40 cellular contexts compared by ENCODE assay signal in genomic region chr18:56158676-56159075, GRCh38.
"Had no signal": no experiment of that assay in that cellular context is flagged by ENCODE, and none has a peak within 500 bp of the region (broad histone marks: within the 10 kb centered on the region; RNA-seq: fewer than 3 reads in every experiment).

No MANE protein-coding gene starts in this region.

- ATAC-seq: activated naive CD4-positive, alpha-beta T cell treated with anti-CD3 and anti-CD28 coated beads, Interleukin-2, amount 50 U/mL, for 72 hours; activated naive CD8-positive, alpha-beta T cell treated with anti-CD3 and anti-CD28 coated beads, Interleukin-2, amount 50 U/mL, for 24 hours; activated T-cell treated with anti-CD3 and anti-CD28 coated beads, Interleukin-2, amount 50 U/mL, for 4 hours; activated T-cell treated with anti-CD3 and anti-CD28 coated beads, Interleukin-2, amount 50 U/mL, for 72 hours; activated T-helper 17 cell treated with anti-CD3 and anti-CD28 coated beads, Interleukin-2, amount 50 U/mL, for 72 hours; body of pancreas had no signal

- H3K36me3 Mint-ChIP-seq: activated naive CD4-positive, alpha-beta T cell treated with anti-CD3 and anti-CD28 coated beads, Interleukin-2, amount 10 ng/mL, durations not matched to agents 7 days and 5 days; activated naive CD4-positive, alpha-beta T cell treated with anti-CD3 and anti-CD28 coated beads, Interleukin-2, amount 50 U/mL, for 24 hours; activated naive CD8-positive, alpha-beta T cell; activated naive CD8-positive, alpha-beta T cell treated with anti-CD3 and anti-CD28 coated beads for 36 hours; activated naive CD8-positive, alpha-beta T cell treated with anti-CD3 and anti-CD28 coated beads, Interleukin-2, amount 10 ng/mL, durations not matched to agents 7 days and 5 days had no signal

- H3K4me1 ChIP-seq: ascending aorta, breast epithelium had no signal

- H3K9me3 Mint-ChIP-seq: activated naive CD4-positive, alpha-beta T cell treated with anti-CD3 and anti-CD28 coated beads for 36 hours; activated naive CD4-positive, alpha-beta T cell treated with anti-CD3 and anti-CD28 coated beads, Interleukin-2, amount 10 ng/mL, durations not matched to agents 7 days and 5 days; activated naive CD8-positive, alpha-beta T cell treated with anti-CD3 and anti-CD28 coated beads, Interleukin-2, amount 10 ng/mL, durations not matched to agents 7 days and 5 days; activated naive CD8-positive, alpha-beta T cell treated with anti-CD3 and anti-CD28 coated beads, Interleukin-2, amount 50 U/mL, for 24 hours; activated T-cell treated with anti-CD3 and anti-CD28 coated beads, Interleukin-2, amount 50 U/mL, for 24 hours; activated T-cell treated with anti-CD3 and anti-CD28 coated beads, Interleukin-2, amount 50 U/mL, for 4 hours; activated T-cell treated with anti-CD3 and anti-CD28 coated beads, Interleukin-2, amount 50 U/mL, for 72 hours; activated T-helper 1 cell treated with anti-CD3 and anti-CD28 coated beads, Interleukin-12 subunit alpha, Interleukin-12 subunit beta, Interleukin-2, Interleukin-4 antibody, amounts not matched to agents 30 ng/mL and 10 ng/mL and 1 ng/mL, durations not matched to agents 14 hours and 24 hours and 36 hours; activated T-helper 2 cell treated with anti-CD3 and anti-CD28 coated beads, Interferon-gamma antibody, Interleukin-2, Interleukin-4, amounts not matched to agents 10 μg/mL and 5 μg/mL and 100 μg/mL, durations not matched to agents 14 hours and 24 hours and 36 hours had no signal

- H3K4me1 Mint-ChIP-seq: activated naive CD4-positive, alpha-beta T cell treated with anti-CD3 and anti-CD28 coated beads, Interleukin-2, amount 10 ng/mL, durations not matched to agents 7 days and 5 days; activated naive CD4-positive, alpha-beta T cell treated with anti-CD3 and anti-CD28 coated beads, Interleukin-2, amount 50 U/mL, for 24 hours; activated naive CD8-positive, alpha-beta T cell treated with anti-CD3 and anti-CD28 coated beads for 36 hours; activated naive CD8-positive, alpha-beta T cell treated with anti-CD3 and anti-CD28 coated beads, Interleukin-2, amount 10 ng/mL, durations not matched to agents 7 days and 5 days; activated naive CD8-positive, alpha-beta T cell treated with anti-CD3 and anti-CD28 coated beads, Interleukin-2, amount 50 U/mL, for 24 hours; activated T-helper 17 cell treated with anti-CD3 and anti-CD28 coated beads, Interleukin-2, amount 50 U/mL, for 72 hours; central memory CD8-positive, alpha-beta T cell had no signal

- H3K27me3 Mint-ChIP-seq: activated naive CD4-positive, alpha-beta T cell treated with anti-CD3 and anti-CD28 coated beads, Interleukin-2, amount 10 ng/mL, durations not matched to agents 7 days and 5 days; activated naive CD8-positive, alpha-beta T cell; activated naive CD8-positive, alpha-beta T cell treated with anti-CD3 and anti-CD28 coated beads for 36 hours; activated naive CD8-positive, alpha-beta T cell treated with anti-CD3 and anti-CD28 coated beads, Interleukin-2, amount 10 ng/mL, durations not matched to agents 7 days and 5 days; activated naive CD8-positive, alpha-beta T cell treated with anti-CD3 and anti-CD28 coated beads, Interleukin-2, amount 50 U/mL, for 24 hours; activated T-cell treated with anti-CD3 and anti-CD28 coated beads, Interleukin-2, amount 50 U/mL, for 24 hours; activated T-helper 17 cell treated with anti-CD3 and anti-CD28 coated beads, Interleukin-2, amount 50 U/mL, for 72 hours; brain; central memory CD8-positive, alpha-beta T cell had no signal

- H3K9me3 ChIP-seq: adrenal gland, ascending aorta, body of pancreas, breast epithelium had no signal

- FAIRE-seq: astrocyte, bronchial epithelial cell, colon had no signal

- H3K27me3 ChIP-seq: ascending aorta, body of pancreas, brain microvascular endothelial cell, breast epithelium, cardiac muscle cell had no signal

- DNase-seq: activated effector memory CD4-positive, alpha-beta T cell treated with anti-CD3 and anti-CD28 coated beads, Interleukin-2, amount 50 U/mL, for 16 hours; activated effector memory CD4-positive, alpha-beta T cell treated with Interleukin-2 at 50 U/mL for 16 hours; activated gamma-delta T cell; activated gamma-delta T cell treated with Interleukin-2 at 50 U/mL for 16 hours; activated naive CD4-positive, alpha-beta T cell; activated naive CD4-positive, alpha-beta T cell treated with anti-CD3 and anti-CD28 coated beads for 36 hours; activated naive CD4-positive, alpha-beta T cell treated with anti-CD3 and anti-CD28 coated beads, Interleukin-2, amount 10 ng/mL, durations not matched to agents 7 days and 5 days; activated naive CD4-positive, alpha-beta T cell treated with anti-CD3 and anti-CD28 coated beads, Interleukin-2, amount 50 U/mL, for 16 hours; activated naive CD4-positive, alpha-beta T cell treated with Interleukin-2 at 50 U/mL for 16 hours; activated naive CD8-positive, alpha-beta T cell treated with anti-CD3 and anti-CD28 coated beads for 36 hours; activated naive CD8-positive, alpha-beta T cell treated with anti-CD3 and anti-CD28 coated beads, Interleukin-2, amount 10 ng/mL, durations not matched to agents 7 days and 5 days; activated naive CD8-positive, alpha-beta T cell treated with anti-CD3 and anti-CD28 coated beads, Interleukin-2, amount 50 U/mL, for 24 hours; activated T-cell treated with anti-CD3 and anti-CD28 coated beads, Interleukin-2, amount 50 U/mL, for 24 hours; activated T-cell treated with anti-CD3 and anti-CD28 coated beads, Interleukin-2, amount 50 U/mL, for 4 hours; activated T-cell treated with anti-CD3 and anti-CD28 coated beads, Interleukin-2, amount 50 U/mL, for 48 hours; activated T-cell treated with anti-CD3 and anti-CD28 coated beads, Interleukin-2, amount 50 U/mL, for 72 hours; adrenal gland; amniotic stem cell; amygdala; anterior cingulate cortex; aorta; body of pancreas; brain microvascular endothelial cell; caudate nucleus; central memory CD4-positive, alpha-beta T cell; cerebellar nuclear complex had no signal

- H3K4me3 Mint-ChIP-seq: activated naive CD4-positive, alpha-beta T cell treated with anti-CD3 and anti-CD28 coated beads for 36 hours; activated naive CD4-positive, alpha-beta T cell treated with anti-CD3 and anti-CD28 coated beads, Interleukin-2, amount 10 ng/mL, durations not matched to agents 7 days and 5 days; activated naive CD4-positive, alpha-beta T cell treated with anti-CD3 and anti-CD28 coated beads, Interleukin-2, amount 50 U/mL, for 24 hours; activated naive CD8-positive, alpha-beta T cell; activated naive CD8-positive, alpha-beta T cell treated with anti-CD3 and anti-CD28 coated beads for 36 hours; activated naive CD8-positive, alpha-beta T cell treated with anti-CD3 and anti-CD28 coated beads, Interleukin-2, amount 10 ng/mL, durations not matched to agents 7 days and 5 days; activated naive CD8-positive, alpha-beta T cell treated with anti-CD3 and anti-CD28 coated beads, Interleukin-2, amount 50 U/mL, for 24 hours; activated T-cell treated with anti-CD3 and anti-CD28 coated beads, Interleukin-2, amount 50 U/mL, for 24 hours; activated T-cell treated with anti-CD3 and anti-CD28 coated beads, Interleukin-2, amount 50 U/mL, for 4 hours; activated T-cell treated with anti-CD3 and anti-CD28 coated beads, Interleukin-2, amount 50 U/mL, for 72 hours; activated T-helper 1 cell treated with anti-CD3 and anti-CD28 coated beads, Interleukin-12 subunit alpha, Interleukin-12 subunit beta, Interleukin-2, Interleukin-4 antibody, amounts not matched to agents 30 ng/mL and 10 ng/mL and 1 ng/mL, durations not matched to agents 14 hours and 24 hours and 36 hours; activated T-helper 17 cell treated with anti-CD3 and anti-CD28 coated beads, Interleukin-2, amount 50 U/mL, for 72 hours; brain; central memory CD8-positive, alpha-beta T cell had no signal

- H3K4me3 ChIP-seq: adrenal gland, ascending aorta, body of pancreas, breast epithelium, cardiac muscle cell had no signal

- H3K27ac ChIP-seq: adrenal gland, ascending aorta, body of pancreas, brain microvascular endothelial cell, breast epithelium, cardiac muscle cell had no signal

- H3K27ac Mint-ChIP-seq: activated naive CD4-positive, alpha-beta T cell treated with anti-CD3 and anti-CD28 coated beads for 36 hours; activated naive CD4-positive, alpha-beta T cell treated with anti-CD3 and anti-CD28 coated beads, Interleukin-2, amount 10 ng/mL, durations not matched to agents 7 days and 5 days; activated naive CD4-positive, alpha-beta T cell treated with anti-CD3 and anti-CD28 coated beads, Interleukin-2, amount 50 U/mL, for 24 hours; activated naive CD4-positive, alpha-beta T cell treated with anti-CD3 and anti-CD28 coated beads, Interleukin-2, amount 50 U/mL, for 72 hours; activated naive CD8-positive, alpha-beta T cell; activated naive CD8-positive, alpha-beta T cell treated with anti-CD3 and anti-CD28 coated beads for 36 hours; activated naive CD8-positive, alpha-beta T cell treated with anti-CD3 and anti-CD28 coated beads, Interleukin-2, amount 10 ng/mL, durations not matched to agents 7 days and 5 days; activated naive CD8-positive, alpha-beta T cell treated with anti-CD3 and anti-CD28 coated beads, Interleukin-2, amount 50 U/mL, for 24 hours; activated T-cell treated with anti-CD3 and anti-CD28 coated beads, Interleukin-2, amount 50 U/mL, for 24 hours; activated T-cell treated with anti-CD3 and anti-CD28 coated beads, Interleukin-2, amount 50 U/mL, for 72 hours; activated T-helper 1 cell treated with anti-CD3 and anti-CD28 coated beads, Interleukin-12 subunit alpha, Interleukin-12 subunit beta, Interleukin-2, Interleukin-4 antibody, amounts not matched to agents 30 ng/mL and 10 ng/mL and 1 ng/mL, durations not matched to agents 14 hours and 24 hours and 36 hours; activated T-helper 17 cell treated with anti-CD3 and anti-CD28 coated beads, Interleukin-2, amount 50 U/mL, for 72 hours; activated T-helper 2 cell treated with anti-CD3 and anti-CD28 coated beads, Interferon-gamma antibody, Interleukin-2, Interleukin-4, amounts not matched to agents 10 μg/mL and 5 μg/mL and 100 μg/mL, durations not matched to agents 14 hours and 24 hours and 36 hours; brain had no signal

- H3K36me3 ChIP-seq: adrenal gland, ascending aorta, brain microvascular endothelial cell, breast epithelium, cardiac muscle cell had no signal
